Comparison of ENCODE assay signal across 17 cellular contexts in genomic region chr2:127575185-127575765, GRCh38. TPM values are rescaled to one million over a fixed set of nuclear protein-coding genes. Genes with fewer than 3 reads are reported as not detected.
DNase-seq lines count a peak whose midpoint lies in the region; ATAC-seq and TF ChIP-seq lines count a peak whose summit lies in the region.
"Had no signal": no experiment of that assay in that cellular context is flagged by ENCODE, and none has a peak within 500 bp of the region (broad histone marks: within the 10 kb centered on the region; RNA-seq: fewer than 3 reads in every experiment).

No MANE protein-coding gene starts in this region.

- H3K9me3 ChIP-seq in ascending aorta, result no peaks in the 10 kb centered on the region
- H3K9me3 ChIP-seq: heart right ventricle, left ventricle myocardium inferior, upper lobe of left lung had no signal

- H3K36me3 ChIP-seq in ascending aorta, result no peaks in the 10 kb centered on the region
- H3K36me3 ChIP-seq: cardiac muscle cell, heart right ventricle, left ventricle myocardium inferior, upper lobe of left lung had no signal

- H3K4me3 ChIP-seq in ascending aorta, result no peak overlapping the region
- H3K4me3 ChIP-seq: cardiac muscle cell, heart right ventricle, upper lobe of left lung had no signal

- H3K36me3 Mint-ChIP-seq in activated CD8-positive, alpha-beta T cell treated with anti-CD3 and anti-CD28 coated beads, Interleukin-2, amount 10 ng/mL, durations not matched to agents 7 days and 5 days (ENCODE audit: low read depth), result no peaks in the 10 kb centered on the region
- H3K36me3 Mint-ChIP-seq in activated CD8-positive, alpha-beta T cell treated with anti-CD3 and anti-CD28 coated beads for 36 hours (ENCODE audit: low read depth), result no peaks in the 10 kb centered on the region
- H3K36me3 Mint-ChIP-seq in naive B cell, result no peaks in the 10 kb centered on the region

- H3K27me3 Mint-ChIP-seq in activated CD8-positive, alpha-beta T cell treated with anti-CD3 and anti-CD28 coated beads, Interleukin-2, amount 10 ng/mL, durations not matched to agents 7 days and 5 days (ENCODE audit: low read depth), result peaks cover 7% of the 10 kb centered on the region
- no peaks in the 10 kb centered on the region for H3K27me3 Mint-ChIP-seq in activated CD8-positive, alpha-beta T cell treated with anti-CD3 and anti-CD28 coated beads for 36 hours
- no peaks in the 10 kb centered on the region for H3K27me3 Mint-ChIP-seq in naive B cell

- peaks cover 28% of the 10 kb centered on the region for H3K4me1 Mint-ChIP-seq in activated CD8-positive, alpha-beta T cell treated with anti-CD3 and anti-CD28 coated beads, Interleukin-2, amount 10 ng/mL, durations not matched to agents 7 days and 5 days (ENCODE audit: low read depth)
- H3K4me1 Mint-ChIP-seq in activated CD8-positive, alpha-beta T cell treated with anti-CD3 and anti-CD28 coated beads for 36 hours (ENCODE audit: low read depth), result peaks cover 15% of the 10 kb centered on the region
- peaks cover 53 to 75% (median 67%) of the 10 kb centered on the region in 3 donors for H3K4me1 Mint-ChIP-seq in naive B cell

- intact Hi-C loops in activated CD8-positive, alpha-beta T cell treated with anti-CD3 and anti-CD28 coated beads for 36 hours (cut with micrococcal nuclease), result no loop called here
- intact Hi-C loops in ascending aorta (cut with DNase I), result loop anchor here (5.0 kb wide), 1 partner anchor 62 kb away; no protein-coding TSS in a partner anchor

- DNase-seq in activated CD8-positive, alpha-beta T cell treated with anti-CD3 and anti-CD28 coated beads, Interleukin-2, amount 10 ng/mL, durations not matched to agents 7 days and 5 days, result no peak
- DNase-seq in activated CD8-positive, alpha-beta T cell treated with anti-CD3 and anti-CD28 coated beads for 36 hours, result no peak
- DNase-seq in SIG-M5 treated with dmso at 0.1 percent for 504 hours (lab: John Stamatoyannopoulos, UW; ENCODE audit: unreplicated experiment) (peak; percentile 76), naive B cell (peak; percentile 37), SHP77 (lab: John Stamatoyannopoulos, UW) (no peak), ascending aorta (ENCODE audit: low spot score in 2 of 2) (no peak)
- DNase-seq: DMS53, heart right ventricle, HFFc6, left ventricle myocardium inferior, NCI-H2171 treated with DMSO at 0.1 percent for 48 hours had no signal

- CTCF ChIA-PET in activated CD8-positive, alpha-beta T cell treated with anti-CD3 and anti-CD28 coated beads, Interleukin-2, amount 10 ng/mL, durations not matched to agents 7 days and 5 days (lab: Charles Lee), result interaction anchor here (1.2 to 2.5 kb wide), 4 partner anchors 12 to 77 kb away, joined by 3 to 22 read pairs (median 8); no protein-coding TSS in a partner anchor
- CTCF ChIA-PET in activated CD8-positive, alpha-beta T cell treated with anti-CD3 and anti-CD28 coated beads for 36 hours (lab: Charles Lee), result interaction anchor here (1.0 to 3.5 kb wide), 4 partner anchors 10 to 78 kb away, joined by 3 to 26 read pairs (median 4); no protein-coding TSS in a partner anchor

- POLR2A ChIA-PET in activated CD8-positive, alpha-beta T cell treated with anti-CD3 and anti-CD28 coated beads, Interleukin-2, amount 10 ng/mL, durations not matched to agents 7 days and 5 days (lab: Charles Lee), result interaction anchor here (1.0 kb wide), 1 partner anchor 49 kb away, joined by 3 read pairs; the partner anchor contains the start of gene IWS1
- POLR2A ChIA-PET in activated CD8-positive, alpha-beta T cell treated with anti-CD3 and anti-CD28 coated beads for 36 hours (lab: Charles Lee), result no interaction called here

- peaks cover 6 to 23% of the 10 kb centered on the region in 2 donors for H3K4me1 ChIP-seq in ascending aorta

- H3K9me3 Mint-ChIP-seq in activated CD8-positive, alpha-beta T cell treated with anti-CD3 and anti-CD28 coated beads, Interleukin-2, amount 10 ng/mL, durations not matched to agents 7 days and 5 days (ENCODE audit: insufficient read depth), result no peaks in the 10 kb centered on the region
- H3K9me3 Mint-ChIP-seq in activated CD8-positive, alpha-beta T cell treated with anti-CD3 and anti-CD28 coated beads for 36 hours, result no peaks in the 10 kb centered on the region
- H3K9me3 Mint-ChIP-seq in naive B cell, result no peaks in the 10 kb centered on the region
- H3K9me3 Mint-ChIP-seq: HFFc6 had no signal

- H3K27ac ChIP-seq in ascending aorta, result no peak overlapping the region
- H3K27ac ChIP-seq: cardiac muscle cell, epithelial cell of prostate, KMS-11, upper lobe of left lung had no signal

- no peak overlapping the region for H3K4me3 Mint-ChIP-seq in activated CD8-positive, alpha-beta T cell treated with anti-CD3 and anti-CD28 coated beads, Interleukin-2, amount 10 ng/mL, durations not matched to agents 7 days and 5 days
- H3K4me3 Mint-ChIP-seq in activated CD8-positive, alpha-beta T cell treated with anti-CD3 and anti-CD28 coated beads for 36 hours, result no peak overlapping the region
- peak overlapping the region; percentile 1 to 82 (median 60) for H3K4me3 Mint-ChIP-seq in naive B cell

- H3K27me3 ChIP-seq in ascending aorta, result no peaks in the 10 kb centered on the region
- H3K27me3 ChIP-seq: cardiac muscle cell, heart right ventricle, upper lobe of left lung had no signal

- H3K27ac Mint-ChIP-seq in activated CD8-positive, alpha-beta T cell treated with anti-CD3 and anti-CD28 coated beads, Interleukin-2, amount 10 ng/mL, durations not matched to agents 7 days and 5 days, result peak overlapping the region; percentile 66
- H3K27ac Mint-ChIP-seq in activated CD8-positive, alpha-beta T cell treated with anti-CD3 and anti-CD28 coated beads for 36 hours, result no peak overlapping the region
- peak overlapping the region; percentile 37 to 95 (median 91) for H3K27ac Mint-ChIP-seq in naive B cell

- ATAC-seq in activated CD8-positive, alpha-beta T cell treated with anti-CD3 and anti-CD28 coated beads, Interleukin-2, amount 10 ng/mL, durations not matched to agents 7 days and 5 days, result peak; percentile 35
- no peak for ATAC-seq in activated CD8-positive, alpha-beta T cell treated with anti-CD3 and anti-CD28 coated beads for 36 hours
- ATAC-seq in HG03175 (IDR thresholded peaks at IDR 0.05; ENCODE audit: unreplicated experiment) (peak; percentile 46), naive B cell (ENCODE audit: low read depth in 2 of 2) (peak; percentile 40 to 53), GM19452 (IDR thresholded peaks at IDR 0.05; ENCODE audit: unreplicated experiment) (no peak)

- no peak for TF ChIP-seq CTCF in activated CD8-positive, alpha-beta T cell treated with anti-CD3 and anti-CD28 coated beads for 36 hours (IDR thresholded peaks at IDR 0.05)
- TF ChIP-seq CTCF in ascending aorta (IDR thresholded peaks at IDR 0.05), result no peak

RNA-seq across cellular contexts. Expression of gene MYO7B, which starts 39.8 kb away (rescaled TPM):
- total RNA-seq in activated CD8-positive, alpha-beta T cell treated with anti-CD3 and anti-CD28 coated beads, Interleukin-2, amount 10 ng/mL, durations not matched to agents 7 days and 5 days, result 1 to 10 TPM in 1 of 2 experiments, under 1 TPM in 1; 0.82 to 1.2 TPM
- total RNA-seq in activated CD8-positive, alpha-beta T cell treated with anti-CD3 and anti-CD28 coated beads for 36 hours, result 1 to 10 TPM in 1 of 2 experiments, under 1 TPM in 1; 0.65 to 1.2 TPM
- polyA plus RNA-seq in naive B cell (ENCODE audit: low read depth in 6 of 6), result 10 to 100 TPM in 3 of 6 donors, 1 to 10 TPM in 3; 1.7 to 44.3 (median 12.0) TPM
- total RNA-seq in ascending aorta, result 1.3 TPM

RNA-seq across cellular contexts. Expression of gene IWS1, which starts 49.0 kb away (rescaled TPM):
- total RNA-seq in activated CD8-positive, alpha-beta T cell treated with anti-CD3 and anti-CD28 coated beads, Interleukin-2, amount 10 ng/mL, durations not matched to agents 7 days and 5 days, result 10 to 100 TPM; 48.4 to 53.3 TPM
- 10 to 100 TPM; 52.3 to 53.7 TPM for total RNA-seq in activated CD8-positive, alpha-beta T cell treated with anti-CD3 and anti-CD28 coated beads for 36 hours
- polyA plus RNA-seq in naive B cell (ENCODE audit: low read depth in 6 of 6), result 10 to 100 TPM in 5 of 6 donors, 1 to 10 TPM in 1; 5.3 to 43.9 (median 19.1) TPM
- 54.6 TPM for total RNA-seq in ascending aorta

Comparison
In these comparisons a context has a peak if more than half of its experiments do, and no peak if none do; other contexts are left out.
1. ATAC-seq: peak in activated CD8-positive, alpha-beta T cell treated with anti-CD3 and anti-CD28 coated beads, Interleukin-2, amount 10 ng/mL, durations not matched to agents 7 days and 5 days (single experiment), HG03175 (single experiment) and naive B cell (2 of 2); none in activated CD8-positive, alpha-beta T cell treated with anti-CD3 and anti-CD28 coated beads for 36 hours (single experiment) and GM19452 (single experiment).
2. DNase-seq: peak in SIG-M5 treated with dmso at 0.1 percent for 504 hours (single experiment) and naive B cell (single experiment); none in activated CD8-positive, alpha-beta T cell treated with anti-CD3 and anti-CD28 coated beads, Interleukin-2, amount 10 ng/mL, durations not matched to agents 7 days and 5 days (single experiment), activated CD8-positive, alpha-beta T cell treated with anti-CD3 and anti-CD28 coated beads for 36 hours (single experiment), SHP77 (0 of 2) and ascending aorta (0 of 2).
3. H3K4me3 Mint-ChIP-seq: peak in naive B cell (8 of 8); none in activated CD8-positive, alpha-beta T cell treated with anti-CD3 and anti-CD28 coated beads, Interleukin-2, amount 10 ng/mL, durations not matched to agents 7 days and 5 days (single experiment) and activated CD8-positive, alpha-beta T cell treated with anti-CD3 and anti-CD28 coated beads for 36 hours (single experiment).